ENCODE assay signal across 8 cellular contexts in genomic region chr10:13706604-13707003, GRCh38.
DNase-seq lines count a peak whose midpoint lies in the region; ATAC-seq and TF ChIP-seq lines count a peak whose summit lies in the region.

No MANE protein-coding gene starts in this region.

- H3K4me3 ChIP-seq in RWPE2 (ENCODE audit: severe bottlenecking) (peak overlapping the region; percentile 36), foreskin fibroblast (ENCODE audit: low read depth in 1 of 2, low read length in 2 of 2) (peak overlapping the region; percentile 53 to 55)

- peaks cover 32% of the 10 kb centered on the region for H3K4me1 Mint-ChIP-seq in Calu3 (ENCODE audit: low read depth, unreplicated experiment)
- peaks cover 97% of the 10 kb centered on the region for H3K4me1 Mint-ChIP-seq in osteocyte (ENCODE audit: unreplicated experiment)

- DNase-seq in Calu3 (no peak), RWPE2 (ENCODE audit: low spot score) (no peak), foreskin fibroblast (no peak), osteocyte (ENCODE audit: extremely low spot score, unreplicated experiment) (no peak), NCI-H526 treated with DMSO at 0.1 percent for 48 hours (lab: John Stamatoyannopoulos, UW) (no peak)

- H3K9me3 ChIP-seq in RWPE2 (ENCODE audit: severe bottlenecking) = no peaks in the 10 kb centered on the region

- H3K4me3 Mint-ChIP-seq in Calu3 (ENCODE audit: low read depth, unreplicated experiment) = peak overlapping the region; percentile 80
- H3K4me3 Mint-ChIP-seq in osteocyte (ENCODE audit: unreplicated experiment) = peak overlapping the region; percentile 86

- TF ChIP-seq CTCF in Calu3 (IDR thresholded peaks at IDR 0.05; ENCODE audit: unreplicated experiment) (no peak), RWPE2 (IDR thresholded peaks at IDR 0.05; ENCODE audit: poor library complexity, severe bottlenecking) (no peak), foreskin fibroblast (IDR thresholded peaks at IDR 0.05; ENCODE audit: low read depth, low read length) (no peak), osteocyte (IDR thresholded peaks at IDR 0.05) (no peak)

- H3K9me3 Mint-ChIP-seq in Calu3 (ENCODE audit: low read depth, unreplicated experiment) (no peaks in the 10 kb centered on the region), osteocyte (ENCODE audit: unreplicated experiment) (no peaks in the 10 kb centered on the region)

- no TSS peak for BruUV-seq in Calu3 (replicated peaks; lab: Mats Ljungman, UMichigan)

- peak overlapping the region; percentile 37 for H3K27ac Mint-ChIP-seq in Calu3 (ENCODE audit: unreplicated experiment)
- peak overlapping the region; percentile 91 for H3K27ac Mint-ChIP-seq in osteocyte (ENCODE audit: unreplicated experiment)

- intact Hi-C loops in Calu3 (cut with micrococcal nuclease; ENCODE audit: unreplicated experiment) = no loop called here

- peaks cover 3% of the 10 kb centered on the region; the same call in 1 of the 2 replicates for H3K36me3 ChIP-seq in RWPE2 (ENCODE audit: low read depth)

- CTCF ChIA-PET in Calu3 (lab: Charles Lee) = interaction anchor here (0.5 to 2.0 kb wide), 5 partner anchors 12 to 402 kb away, joined by 3 to 6 read pairs (median 4); no protein-coding TSS in a partner anchor

- H3K36me3 Mint-ChIP-seq in Calu3 (ENCODE audit: insufficient read depth, unreplicated experiment) = peaks cover 30% of the 10 kb centered on the region
- peaks cover 36% of the 10 kb centered on the region for H3K36me3 Mint-ChIP-seq in osteocyte (ENCODE audit: unreplicated experiment)

- H3K4me1 ChIP-seq in RWPE2 (ENCODE audit: insufficient read depth, poor library complexity, severe bottlenecking) = peaks cover 17% of the 10 kb centered on the region

- ATAC-seq in RWPE2 (ENCODE audit: low read depth) = no peak
- ATAC-seq in GM21619 (IDR thresholded peaks at IDR 0.05; ENCODE audit: unreplicated experiment) = no peak
- no peak for ATAC-seq in HG03039 (IDR thresholded peaks at IDR 0.05; ENCODE audit: unreplicated experiment)
- ATAC-seq in GM19035 (IDR thresholded peaks at IDR 0.05; ENCODE audit: unreplicated experiment) = no peak

- H3K27me3 Mint-ChIP-seq in Calu3 (ENCODE audit: unreplicated experiment) (no peaks in the 10 kb centered on the region), osteocyte (ENCODE audit: unreplicated experiment) (no peaks in the 10 kb centered on the region)

- no peaks in the 10 kb centered on the region for H3K27me3 ChIP-seq in RWPE2 (ENCODE audit: insufficient read depth, poor library complexity, severe bottlenecking)

- H3K27ac ChIP-seq in RWPE2 (ENCODE audit: poor library complexity, severe bottlenecking) = no peak overlapping the region
